ENCODE assay signal across 12 cellular contexts in the genomic region with DNA sequence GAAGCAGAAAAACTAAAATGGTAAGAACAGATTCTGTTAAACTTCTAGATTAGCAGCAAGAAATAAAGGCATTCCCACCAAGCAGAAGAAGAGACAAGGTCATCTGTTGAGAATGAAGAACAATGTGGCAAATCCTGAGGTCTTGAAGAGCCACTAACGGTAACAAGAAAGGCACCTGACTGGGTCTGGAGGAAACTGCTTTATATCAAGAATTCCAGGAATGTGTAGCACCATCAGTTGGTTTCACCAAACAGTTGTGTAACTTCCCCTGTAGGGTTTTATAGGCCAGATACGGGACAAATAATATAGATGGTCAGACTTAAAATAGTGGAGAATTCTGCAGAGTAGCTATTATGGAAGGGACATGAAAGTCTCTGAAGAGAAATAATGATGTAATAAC. TPM values are rescaled to one million over a fixed set of nuclear protein-coding genes. Genes with fewer than 3 reads are reported as not detected.
DNase-seq lines count a peak whose midpoint lies in the region; ATAC-seq and TF ChIP-seq lines count a peak whose summit lies in the region.
"Had no signal": no experiment of that assay in that cellular context is flagged by ENCODE, and none has a peak within 500 bp of the region (broad histone marks: within the 10 kb centered on the region; RNA-seq: fewer than 3 reads in every experiment).

No MANE protein-coding gene starts in this region.

- in situ Hi-C loops in transverse colon (cut with MboI; ENCODE audit: low pct_ligation_motif_present in 1 of 4, low pct_unique_long_range_greater_than_20kb in 1 of 4, low sequenced_read_pairs in 3 of 4), result no loop called here

- ATAC-seq in GM23338, result peak; percentile 84
- ATAC-seq in HG03280 (IDR thresholded peaks at IDR 0.05; ENCODE audit: unreplicated experiment), result no peak
- no peak for ATAC-seq in GM21360 (IDR thresholded peaks at IDR 0.05; ENCODE audit: unreplicated experiment)

- H3K4me3 ChIP-seq in GM23338 (no peak overlapping the region), fibroblast of the aortic adventitia (ENCODE audit: low read depth, low read length) (no peak overlapping the region), transverse colon (no peak overlapping the region)
- H3K4me3 ChIP-seq: SJSA1 had no signal

- H3K27me3 ChIP-seq in GM23338 (ENCODE audit: insufficient read depth), result no peaks in the 10 kb centered on the region
- H3K27me3 ChIP-seq in transverse colon, result no peaks in the 10 kb centered on the region
- H3K27me3 ChIP-seq: SJSA1 had no signal

- peak overlapping the region; percentile 16; the same call in 1 of the 3 replicates for H3K4me3 Mint-ChIP-seq in GM23338
- H3K4me3 Mint-ChIP-seq: activated CD4-positive, alpha-beta T cell treated with anti-CD3 and anti-CD28 coated beads, Interleukin-2, amount 10 ng/mL, durations not matched to agents 24 days and 14 days; activated naive CD8-positive, alpha-beta T cell treated with anti-CD3 and anti-CD28 coated beads, Interleukin-2, amount 10 ng/mL, durations not matched to agents 7 days and 5 days had no signal

- H3K36me3 Mint-ChIP-seq in GM23338 (ENCODE audit: low read depth), result no peaks in the 10 kb centered on the region

- peaks cover 40% of the 10 kb centered on the region for H3K4me1 ChIP-seq in GM23338 (ENCODE audit: insufficient read depth)
- H3K4me1 ChIP-seq in transverse colon, result peaks cover 0 to 29% (median 10%) of the 10 kb centered on the region in 4 donors

- H3K27ac ChIP-seq in GM23338 (ENCODE audit: low read depth) (peak overlapping the region; percentile 47; the same call in 1 of the 2 replicates), transverse colon (no peak overlapping the region)
- H3K27ac ChIP-seq: SJSA1 had no signal

- H3K9me3 Mint-ChIP-seq in GM23338, result no peaks in the 10 kb centered on the region
- H3K9me3 Mint-ChIP-seq: activated CD4-positive, alpha-beta T cell treated with anti-CD3 and anti-CD28 coated beads, Interleukin-2, amount 10 ng/mL, durations not matched to agents 24 days and 14 days; activated naive CD8-positive, alpha-beta T cell treated with anti-CD3 and anti-CD28 coated beads, Interleukin-2, amount 10 ng/mL, durations not matched to agents 7 days and 5 days had no signal

- TF ChIP-seq CTCF in GM23338 (conservative IDR thresholded peaks at IDR 0.05; ENCODE audit: low read depth in 2 of 2) (no peak), fibroblast of the aortic adventitia (IDR thresholded peaks at IDR 0.05; ENCODE audit: insufficient read depth, low read length) (no peak), transverse colon (IDR thresholded peaks at IDR 0.05) (no peak)

- peak overlapping the region; percentile 4; the same call in 1 of the 2 replicates for H3K4me2 ChIP-seq in GM23338

- WGBS in transverse colon (ENCODE audit: low coverage in 1 of 2), 2 donors, result 64 to 80% methylated on average over 1 to 2 of the region's 2 CpGs

- no peaks in the 10 kb centered on the region for H3F3A ChIP-seq in GM23338 (replicated peaks; ENCODE audit: low read depth)

- peak overlapping the region; percentile 87 for H3K27ac Mint-ChIP-seq in GM23338
- H3K27ac Mint-ChIP-seq: activated CD4-positive, alpha-beta T cell treated with anti-CD3 and anti-CD28 coated beads, Interleukin-2, amount 10 ng/mL, durations not matched to agents 24 days and 14 days; activated naive CD8-positive, alpha-beta T cell treated with anti-CD3 and anti-CD28 coated beads, Interleukin-2, amount 10 ng/mL, durations not matched to agents 7 days and 5 days had no signal

- no peak overlapping the region for H2AFZ ChIP-seq in GM23338

- no peak for TF ChIP-seq EP300 in transverse colon (IDR thresholded peaks at IDR 0.05; ENCODE audit: low read depth)

- H3K36me3 ChIP-seq in GM23338 (ENCODE audit: insufficient read depth), result no peaks in the 10 kb centered on the region
- H3K36me3 ChIP-seq in transverse colon, result no peaks in the 10 kb centered on the region

- H3K4me1 Mint-ChIP-seq in GM23338, result peaks cover 55% of the 10 kb centered on the region

- peaks cover 4% of the 10 kb centered on the region; the same call in 1 of the 2 replicates for H3K79me2 ChIP-seq in GM23338 (replicated peaks; ENCODE audit: insufficient read depth)

- DNase-seq in GM23338 (ENCODE audit: low spot score) (peak; percentile 84), RPMI7951 (ENCODE audit: low read depth) (peak; percentile 37), fibroblast of the aortic adventitia (ENCODE audit: low read depth) (peak; percentile 33), non-pigmented ciliary epithelial cell (ENCODE audit: low read depth) (peak; percentile 13), transverse colon (no peak)
- DNase-seq in stimulated activated CD4-positive, alpha-beta T cell treated with anti-CD3 and anti-CD28 coated beads, Interleukin-15, amount 100 ng/mL, for 24 hours, result no peak
- DNase-seq: activated CD4-positive, alpha-beta T cell treated with anti-CD3 and anti-CD28 coated beads, Interleukin-2, amount 10 ng/mL, durations not matched to agents 24 days and 14 days; activated naive CD8-positive, alpha-beta T cell treated with anti-CD3 and anti-CD28 coated beads, Interleukin-2, amount 10 ng/mL, durations not matched to agents 7 days and 5 days; NCI-H446 had no signal

- H3K9me2 ChIP-seq in GM23338 (ENCODE audit: insufficient read depth), result no peaks in the 10 kb centered on the region

- intact Hi-C loops in transverse colon (cut with DNase I; ENCODE audit: low total_unique reads), result no loop called here

- TF ChIP-seq POLR2A in transverse colon (IDR thresholded peaks at IDR 0.05), result no peak

- no peaks in the 10 kb centered on the region for H4K20me1 ChIP-seq in GM23338 (replicated peaks; ENCODE audit: insufficient read depth)

- H3K9me3 ChIP-seq in transverse colon, result no peaks in the 10 kb centered on the region
- H3K9me3 ChIP-seq: SJSA1 had no signal

- peaks cover 4% of the 10 kb centered on the region for H3K27me3 Mint-ChIP-seq in GM23338 (ENCODE audit: insufficient read depth, low read depth, poor library complexity)
- H3K27me3 Mint-ChIP-seq: activated CD4-positive, alpha-beta T cell treated with anti-CD3 and anti-CD28 coated beads, Interleukin-2, amount 10 ng/mL, durations not matched to agents 24 days and 14 days; activated naive CD8-positive, alpha-beta T cell treated with anti-CD3 and anti-CD28 coated beads, Interleukin-2, amount 10 ng/mL, durations not matched to agents 7 days and 5 days had no signal

TF ChIP-seq in GM23338, 12 proteins besides CTCF, POLR2A, EP300 and RAD21 (continues in another document):
- TF ChIP-seq NANOG (IDR thresholded peaks at IDR 0.05; ENCODE audit: borderline replicate concordance) (peak; percentile 11; the same call in 1 of the 2 replicates), CREB1 (CRISPR knock-in tag; IDR thresholded peaks at IDR 0.05; ENCODE audit: low read depth) (no peak)

RNA-seq across cellular contexts. Expression of a gene that starts 57.3 kb away (rescaled TPM):
- 45.6 and 74.6 TPM in 2 replicates for total RNA-seq in GM23338 (2014; rRNA removed; shearing (Covaris generic))
- 102 and 104 TPM in 2 replicates for polyA plus RNA-seq in GM23338 (2016; fragmentation: Nextera tagmentation; extraction: Ambion mirVana)
- total RNA-seq in RPMI7951 (2014; rRNA removed; shearing (Covaris generic)), result 49.1 and 50.9 TPM in 2 replicates
- total RNA-seq in fibroblast of the aortic adventitia (ENCODE audit: low replicate concordance), result 92.3 and 113 TPM in 2 replicates
- 10 to 100 TPM; 17.3 to 97.5 (median 64.6) TPM for total RNA-seq in transverse colon

Comparison
In these comparisons a context has a peak if more than half of its experiments do, and no peak if none do; other contexts are left out.
1. DNase-seq: peak in GM23338 (single experiment), RPMI7951 (single experiment), fibroblast of the aortic adventitia (single experiment) and non-pigmented ciliary epithelial cell (single experiment); none in stimulated activated CD4-positive, alpha-beta T cell treated with anti-CD3 and anti-CD28 coated beads, Interleukin-15, amount 100 ng/mL, for 24 hours (single experiment) and transverse colon (single experiment).